Comparison of ENCODE assay signal across 15 cellular contexts in the genomic region with DNA sequence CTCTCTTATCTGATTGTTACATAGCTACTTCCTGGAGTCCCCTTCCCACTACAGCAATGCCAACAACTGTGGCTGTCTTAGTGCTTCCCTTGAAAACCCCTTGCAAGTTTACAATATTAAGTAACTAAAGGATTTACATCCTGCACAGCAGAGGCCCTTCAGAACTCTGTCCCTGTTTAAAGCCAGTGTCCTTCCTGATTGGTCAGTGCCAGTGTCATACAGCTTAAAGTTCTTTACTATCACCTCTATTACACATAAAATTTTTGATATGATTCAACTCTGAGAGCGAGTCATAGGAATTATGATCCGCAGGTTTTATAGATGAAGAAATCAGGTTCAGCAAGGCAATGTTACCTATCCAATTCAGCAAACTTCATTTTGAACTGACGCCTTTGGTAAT.
DNase-seq lines count a peak whose midpoint lies in the region; ATAC-seq, FAIRE-seq and TF ChIP-seq lines count a peak whose summit lies in the region.
"Had no signal": no experiment of that assay in that cellular context is flagged by ENCODE, and none has a peak within 500 bp of the region (broad histone marks: within the 10 kb centered on the region; RNA-seq: fewer than 3 reads in every experiment).

No MANE protein-coding gene starts in this region.

- H3F3A ChIP-seq in PC-3 (ENCODE audit: low read length, unreplicated experiment), result no peaks in the 10 kb centered on the region

- H4K8ac ChIP-seq in neuronal stem cell (ENCODE audit: low read depth, low read length), result no peak overlapping the region

- H3K4ac ChIP-seq in neuronal stem cell (ENCODE audit: low read length), result no peak overlapping the region

- no peak overlapping the region for H2BK120ac ChIP-seq in neuronal stem cell (ENCODE audit: low read depth, low read length)

- H2AFZ ChIP-seq in PC-3 (ENCODE audit: low read length) (no peak overlapping the region), neuronal stem cell (ENCODE audit: low read length) (peak overlapping the region; percentile 61)
- H2AFZ ChIP-seq: GM23248 had no signal

- H3K79me2 ChIP-seq in PC-3 (ENCODE audit: low read length), result no peaks in the 10 kb centered on the region

- H4K20me1 ChIP-seq in PC-3 (ENCODE audit: low read length), result no peaks in the 10 kb centered on the region

- H3K4me1 ChIP-seq in PC-3 (ENCODE audit: insufficient read depth, low read length) (no peaks in the 10 kb centered on the region), neuronal stem cell (ENCODE audit: control insufficient read depth in 2 of 2, insufficient read depth in 1 of 2, low read depth in 1 of 2, low read length in 2 of 2) (no peaks in the 10 kb centered on the region), psoas muscle (no peaks in the 10 kb centered on the region)

- FAIRE-seq in bronchial epithelial cell (lab: Jason Lieb, UNC) (no peak), GM19239 (lab: Jason Lieb, UNC) (no peak)
- FAIRE-seq: H54 had no signal

- DNase-seq in PC-3 (peak; percentile 25), bronchial epithelial cell (ENCODE audit: low read depth) (peak; percentile 53), neuronal stem cell (ENCODE audit: low spot score) (no peak), GM19239 (ENCODE audit: insufficient read length, low spot score) (no peak), psoas muscle (no peak), mucosa of gallbladder (ENCODE audit: low spot score) (no peak), T-helper 9 cell (no peak)
- DNase-seq: CD8-positive, alpha-beta T cell; COR-L47; DND-41; GF-D8; GM23248 had no signal

- H3K27me3 ChIP-seq in PC-3 (ENCODE audit: low read length), result no peaks in the 10 kb centered on the region
- H3K27me3 ChIP-seq in bronchial epithelial cell (ENCODE audit: control insufficient read depth, insufficient read depth, low read length), result no peaks in the 10 kb centered on the region
- no peaks in the 10 kb centered on the region for H3K27me3 ChIP-seq in neuronal stem cell (ENCODE audit: control insufficient read depth in 3 of 3, insufficient read depth in 3 of 3, low read depth in 1 of 3, low read length in 3 of 3)
- H3K27me3 ChIP-seq in psoas muscle (ENCODE audit: insufficient read depth in 3 of 3, low read length in 2 of 3), result no peaks in the 10 kb centered on the region

- H3K79me1 ChIP-seq in neuronal stem cell (ENCODE audit: low read depth, low read length), result no peaks in the 10 kb centered on the region

- peak; percentile 82 for ATAC-seq in PC-3
- ATAC-seq in psoas muscle, result no peak
- ATAC-seq: CD8-positive, alpha-beta T cell; HCT116 had no signal

- H3K23ac ChIP-seq in neuronal stem cell (ENCODE audit: low read depth, low read length, poor library complexity), result no peak overlapping the region

- no peak overlapping the region for H3K18ac ChIP-seq in neuronal stem cell (ENCODE audit: low read length)

- BruUV-seq in PC-3 (replicated peaks; lab: Mats Ljungman, UMichigan), result no TSS peak

- CTCF ChIA-PET in PC-3 (lab: Charles Lee), result no interaction called here

- H3K36me3 ChIP-seq in PC-3 (ENCODE audit: low read depth, low read length), result no peaks in the 10 kb centered on the region
- H3K36me3 ChIP-seq in bronchial epithelial cell (ENCODE audit: control insufficient read depth, insufficient read depth, low read length), result no peaks in the 10 kb centered on the region
- H3K36me3 ChIP-seq in neuronal stem cell (replicated peaks in 1 of 2; ENCODE audit: control insufficient read depth in 2 of 2, insufficient read depth in 2 of 2, low read length in 2 of 2), result no peaks in the 10 kb centered on the region
- H3K36me3 ChIP-seq in psoas muscle (ENCODE audit: insufficient read depth in 1 of 2, low read depth in 1 of 2), result no peaks in the 10 kb centered on the region

- intact Hi-C loops in PC-3 (cut with micrococcal nuclease), result no loop called here
- intact Hi-C loops in psoas muscle (cut with DNase I), result no loop called here

- H2AK5ac ChIP-seq in neuronal stem cell (ENCODE audit: low read depth, low read length), result no peak overlapping the region

- H3K4me3 ChIP-seq in PC-3 (ENCODE audit: low read length) (no peak overlapping the region), bronchial epithelial cell (ENCODE audit: low read depth, low read length) (no peak overlapping the region), neuronal stem cell (ENCODE audit: low read length in 2 of 2) (no peak overlapping the region), psoas muscle (no peak overlapping the region)
- H3K4me3 ChIP-seq: GM23248 had no signal

- no peak overlapping the region for H2BK12ac ChIP-seq in neuronal stem cell (ENCODE audit: low read length)

- H3K4me2 ChIP-seq in PC-3 (ENCODE audit: low read length), result no peak overlapping the region
- H3K4me2 ChIP-seq in neuronal stem cell (ENCODE audit: insufficient read depth, low read length, poor library complexity, severe bottlenecking), result no peak overlapping the region

- no peaks in the 10 kb centered on the region for H3K9me3 ChIP-seq in PC-3 (ENCODE audit: low read length)
- no peaks in the 10 kb centered on the region for H3K9me3 ChIP-seq in neuronal stem cell (replicated peaks in 1 of 2; ENCODE audit: control insufficient read depth in 2 of 2, insufficient read depth in 1 of 2, low read depth in 1 of 2, low read length in 2 of 2)
- H3K9me3 ChIP-seq in psoas muscle, result no peaks in the 10 kb centered on the region

- no peaks in the 10 kb centered on the region for H3K9me2 ChIP-seq in PC-3 (replicated peaks; ENCODE audit: low read length)

- H3K14ac ChIP-seq in neuronal stem cell (ENCODE audit: low read length), result no peak overlapping the region

- H2BK15ac ChIP-seq in neuronal stem cell (ENCODE audit: low read length), result no peak overlapping the region

- H3K9ac ChIP-seq in PC-3 (ENCODE audit: low read length), result no peak overlapping the region
- no peak overlapping the region for H3K9ac ChIP-seq in neuronal stem cell (ENCODE audit: low read depth, low read length, poor library complexity)
- H3K9ac ChIP-seq: GM23248 had no signal

- no peak overlapping the region for H2BK5ac ChIP-seq in neuronal stem cell (ENCODE audit: low read length)

- WGBS in neuronal stem cell (ENCODE audit: extremely low coverage in 2 of 2, insufficient read length in 2 of 2, insufficient replicate concordance in 1 of 2), 2 donors, result no CpG with 5 or more reads among the region's 3 CpGs
- 90 to 92% (median 91%) methylated on average over 3 of the region's 3 CpGs for WGBS in psoas muscle, 3 donors

- POLR2A ChIA-PET in PC-3 (lab: Charles Lee; ENCODE audit: unreplicated experiment), result no interaction called here

- TF ChIP-seq CTCF in PC-3 (conservative IDR thresholded peaks at IDR 0.05; ENCODE audit: low read depth, low read length) (no peak), bronchial epithelial cell (IDR thresholded peaks at IDR 0.05; ENCODE audit: insufficient read depth, low read length, severe bottlenecking) (no peak), psoas muscle (IDR thresholded peaks at IDR 0.05) (no peak)

- no peak overlapping the region for H3K27ac ChIP-seq in PC-3 (ENCODE audit: low read length)
- no peak overlapping the region for H3K27ac ChIP-seq in neuronal stem cell (replicated peaks; ENCODE audit: low read length)
- no peak overlapping the region for H3K27ac ChIP-seq in psoas muscle
- H3K27ac ChIP-seq: GM23248, HL-60 had no signal

- H4K91ac ChIP-seq in neuronal stem cell (ENCODE audit: low read depth, low read length, poor library complexity), result no peak overlapping the region

Comparison
In these comparisons a context has a peak if more than half of its experiments do, and no peak if none do; other contexts are left out.
1. DNase-seq: peak in PC-3 (single experiment) and bronchial epithelial cell (single experiment); none in neuronal stem cell (single experiment), GM19239 (single experiment), psoas muscle (0 of 2), mucosa of gallbladder (single experiment) and T-helper 9 cell (single experiment).